ENCODE assay signal across 8 cellular contexts in the genomic region with DNA sequence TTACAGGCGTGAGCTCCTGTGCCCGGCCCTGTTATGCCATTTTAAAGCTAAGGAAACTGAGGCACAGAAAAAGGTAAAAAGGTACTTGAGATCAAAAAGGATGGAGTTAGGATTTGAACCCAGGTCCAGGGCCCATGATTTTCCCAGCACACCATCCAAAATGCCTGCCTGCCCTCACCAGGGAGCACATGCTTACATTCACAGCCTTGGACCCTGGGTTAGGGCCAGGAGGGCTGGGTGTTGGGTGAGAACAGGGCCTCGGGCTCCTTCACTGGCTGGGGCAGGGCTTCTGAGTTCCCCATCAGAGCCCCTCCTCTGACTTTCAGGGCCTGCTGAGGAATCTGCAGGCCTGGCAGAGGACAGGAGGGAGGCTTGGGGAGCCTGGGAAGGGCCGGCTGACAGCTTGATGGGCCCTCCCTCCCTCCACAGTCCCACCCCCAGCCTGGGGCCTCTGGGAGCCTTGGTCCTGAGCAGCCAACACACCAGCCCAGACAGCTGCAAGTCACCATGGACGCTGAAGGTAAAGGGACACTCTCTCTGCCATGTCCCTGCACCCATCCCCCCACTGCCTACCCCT. TPM values are rescaled to one million over a fixed set of nuclear protein-coding genes. Genes with fewer than 3 reads are reported as not detected.
DNase-seq lines count a peak whose midpoint lies in the region; ATAC-seq and TF ChIP-seq lines count a peak whose summit lies in the region.

A gene (plus strand): TSS at position 490 of the 577 bp plus-strand sequence. CDS start 18 bp downstream, at position 508.

- H3K4me3 ChIP-seq in BE2C (ENCODE audit: low read depth, low read length) (peak within 1 kb of the TSS; percentile 74), esophagus muscularis mucosa (peak within 1 kb of the TSS; percentile 31 to 45 (median 34)), muscle layer of duodenum (ENCODE audit: low read depth in 1 of 2, low read length in 2 of 2) (peak within 1 kb of the TSS; percentile 61 to 62), prostate gland (peak within 1 kb of the TSS in 1 of 2 donors; percentile 13)

- no peak for TF ChIP-seq CTCF in BE2C (IDR thresholded peaks at IDR 0.05; ENCODE audit: low read depth, low read length)
- no peak for TF ChIP-seq CTCF in esophagus muscularis mucosa (IDR thresholded peaks at IDR 0.05)
- TF ChIP-seq CTCF in prostate gland (IDR thresholded peaks at IDR 0.05): no peak

- 48% methylated on average over 5 of the region's 5 CpGs for WGBS in esophagus muscularis mucosa
- WGBS in prostate gland: 45% methylated on average over 5 of the region's 5 CpGs

- no peak for TF ChIP-seq POLR2A in esophagus muscularis mucosa (IDR thresholded peaks at IDR 0.05; ENCODE audit: low read depth)
- TF ChIP-seq POLR2A in prostate gland (IDR thresholded peaks at IDR 0.05): no peak

- H3K36me3 ChIP-seq in BE2C (no peaks in the 10 kb centered on the region; the same call in 1 of the 2 replicates), esophagus muscularis mucosa (no peaks in the 10 kb centered on the region), muscle layer of duodenum (ENCODE audit: control insufficient read depth in 1 of 2, insufficient read depth in 2 of 2, low read length in 2 of 2) (no peaks in the 10 kb centered on the region), prostate gland (no peaks in the 10 kb centered on the region)

- no peak for TF ChIP-seq EP300 in esophagus muscularis mucosa (IDR thresholded peaks at IDR 0.05)

- H3K9me3 ChIP-seq in BE2C (no peaks in the 10 kb centered on the region), esophagus muscularis mucosa (no peaks in the 10 kb centered on the region), muscle layer of duodenum (ENCODE audit: control insufficient read depth in 1 of 2, low read length in 2 of 2) (no peaks in the 10 kb centered on the region), prostate gland (no peaks in the 10 kb centered on the region)

- H3K27me3 ChIP-seq in BE2C (no peaks in the 10 kb centered on the region), esophagus muscularis mucosa (no peaks in the 10 kb centered on the region), muscle layer of duodenum (ENCODE audit: low read depth, low read length) (no peaks in the 10 kb centered on the region), prostate gland (replicated peaks; ENCODE audit: insufficient read depth) (no peaks in the 10 kb centered on the region)

- DNase-seq in BE2C: peak; percentile 90
- peak; percentile 61 for DNase-seq in GM19240 (ENCODE audit: insufficient read length, low spot score)
- DNase-seq in SKM-1 treated with dmso at 0.1 percent for 144 hours (lab: John Stamatoyannopoulos, UW; ENCODE audit: unreplicated experiment): peak; percentile 49
- DNase-seq in esophagus muscularis mucosa (ENCODE audit: extremely low spot score): no peak
- no peak for DNase-seq in stimulated activated CD4-positive, alpha-beta T cell treated with anti-CD3 and anti-CD28 coated beads, Interleukin-4, amount 100 ng/mL, for 4 hours
- DNase-seq in prostate gland (ENCODE audit: low spot score): no peak

- H3K4me1 ChIP-seq in BE2C: peaks cover 8% of the 10 kb centered on the region
- peaks cover 5 to 23% (median 18%) of the 10 kb centered on the region in 4 donors for H3K4me1 ChIP-seq in esophagus muscularis mucosa
- peaks cover 0 to 15% of the 10 kb centered on the region in 2 donors for H3K4me1 ChIP-seq in muscle layer of duodenum (ENCODE audit: control insufficient read depth in 1 of 2, insufficient read depth in 2 of 2, low read length in 2 of 2)
- H3K4me1 ChIP-seq in prostate gland (replicated peaks): no peaks in the 10 kb centered on the region

- H3K27ac ChIP-seq in esophagus muscularis mucosa (replicated peaks in 1 of 4) (peak within 1 kb of the TSS in 2 of 4 donors; percentile 26 to 27), muscle layer of duodenum (ENCODE audit: low read length) (peak within 1 kb of the TSS; percentile 40), prostate gland (peak within 1 kb of the TSS in 1 of 2 donors; percentile 57)

- ATAC-seq in HG02759 (IDR thresholded peaks at IDR 0.05; ENCODE audit: unreplicated experiment): no peak

- intact Hi-C loops in esophagus muscularis mucosa (cut with DNase I): no loop called here
- intact Hi-C loops in prostate gland (cut with DNase I): no loop called here

RNA-seq across cellular contexts. Expression of the gene that starts here (rescaled TPM):
- polyA plus RNA-seq in BE2C (2012; ENCODE audit: insufficient read depth, insufficient read length, low read depth): 245 TPM
- 1 to 10 TPM; 1.7 to 5.1 (median 2.7) TPM for total RNA-seq in esophagus muscularis mucosa
- total RNA-seq in prostate gland: 10 to 100 TPM in 1 of 2 donors, 1 to 10 TPM in 1; 8.3 to 11.1 TPM

Comparison
In these comparisons a context has a peak if more than half of its experiments do, and no peak if none do; other contexts are left out.
1. DNase-seq: peak in BE2C (single experiment), GM19240 (single experiment) and SKM-1 treated with dmso at 0.1 percent for 144 hours (single experiment); none in esophagus muscularis mucosa (single experiment), stimulated activated CD4-positive, alpha-beta T cell treated with anti-CD3 and anti-CD28 coated beads, Interleukin-4, amount 100 ng/mL, for 4 hours (0 of 2) and prostate gland (single experiment).